ENCODE assay signal across 8 cellular contexts in genomic region chr3:129625071-129625874, GRCh38. TPM values are rescaled to one million over a fixed set of nuclear protein-coding genes. Genes with fewer than 3 reads are reported as not detected.
DNase-seq lines count a peak whose midpoint lies in the region; ATAC-seq and TF ChIP-seq lines count a peak whose summit lies in the region.

No MANE protein-coding gene starts in this region.

- no peaks in the 10 kb centered on the region for H3K27me3 ChIP-seq in Caco-2 (replicated peaks; ENCODE audit: control insufficient read depth, insufficient read depth, low read length)
- H3K27me3 ChIP-seq in duodenal mucosa (ENCODE audit: control insufficient read depth in 1 of 2, insufficient read depth in 2 of 2, low read length in 2 of 2): no peaks in the 10 kb centered on the region

- H3K9me3 Mint-ChIP-seq in Caco-2 (ENCODE audit: unreplicated experiment) (no peaks in the 10 kb centered on the region), osteocyte (ENCODE audit: unreplicated experiment) (no peaks in the 10 kb centered on the region)

- peak overlapping the region; percentile 76 for H3K27ac Mint-ChIP-seq in Caco-2 (ENCODE audit: unreplicated experiment)
- H3K27ac Mint-ChIP-seq in osteocyte (ENCODE audit: unreplicated experiment): peak overlapping the region; percentile 87

- H3K4me1 ChIP-seq in Caco-2: peaks cover 15% of the 10 kb centered on the region
- H3K4me1 ChIP-seq in duodenal mucosa (ENCODE audit: control insufficient read depth in 1 of 2, insufficient read depth in 2 of 2, low read length in 2 of 2): peaks cover 25 to 37% of the 10 kb centered on the region in 2 donors

- BruUV-seq in Caco-2 (replicated peaks; lab: Mats Ljungman, UMichigan): no TSS peak

- DNase-seq in Caco-2 (no peak), LHCN-M2 (ENCODE audit: low read depth) (peak; percentile 49), osteocyte (ENCODE audit: extremely low spot score, unreplicated experiment) (no peak), occipital lobe (lab: John Stamatoyannopoulos, UW) (no peak)

- CTCF ChIA-PET in Caco-2 (lab: Charles Lee): interaction anchor here (0.7 to 3.3 kb wide), 4 partner anchors 67 to 242 kb away, joined by 3 to 38 read pairs (median 11); no protein-coding TSS in a partner anchor

- intact Hi-C loops in Caco-2 (cut with micrococcal nuclease; ENCODE audit: unreplicated experiment): loop anchor here (5.0 kb wide), 1 partner anchor 243 kb away; no protein-coding TSS in a partner anchor

- H3K4me1 Mint-ChIP-seq in Caco-2 (ENCODE audit: low read depth, unreplicated experiment): peaks cover 11% of the 10 kb centered on the region
- H3K4me1 Mint-ChIP-seq in osteocyte (ENCODE audit: unreplicated experiment): peaks cover 71% of the 10 kb centered on the region

- POLR2A ChIA-PET in Caco-2 (lab: Charles Lee): interaction anchor here (0.6 to 0.7 kb wide), 2 partner anchors 19 to 207 kb away, joined by 3 to 6 read pairs; no protein-coding TSS in a partner anchor

- H3K4me3 ChIP-seq in Caco-2 (ENCODE audit: low read depth, low read length) (no peak overlapping the region), duodenal mucosa (ENCODE audit: low read depth in 1 of 2, low read length in 2 of 2) (peak overlapping the region; percentile 16 to 44)

- ATAC-seq in HG02588 (IDR thresholded peaks at IDR 0.05; ENCODE audit: unreplicated experiment) (no peak), HG02870 (IDR thresholded peaks at IDR 0.05; ENCODE audit: unreplicated experiment) (no peak), GM18861 (IDR thresholded peaks at IDR 0.05; ENCODE audit: unreplicated experiment) (no peak)

- H3K4me3 Mint-ChIP-seq in Caco-2 (ENCODE audit: unreplicated experiment) (peak overlapping the region; percentile 97), osteocyte (ENCODE audit: unreplicated experiment) (no peak overlapping the region)

- H3K9me3 ChIP-seq in Caco-2: no peaks in the 10 kb centered on the region
- H3K9me3 ChIP-seq in duodenal mucosa (ENCODE audit: control insufficient read depth in 1 of 2, low read length in 2 of 2): no peaks in the 10 kb centered on the region

- H3K27ac ChIP-seq in duodenal mucosa (ENCODE audit: low read depth, low read length): peak overlapping the region; percentile 66

- H3K36me3 Mint-ChIP-seq in Caco-2 (ENCODE audit: insufficient read depth, unreplicated experiment) (peaks cover 20% of the 10 kb centered on the region), osteocyte (ENCODE audit: unreplicated experiment) (no peaks in the 10 kb centered on the region)

- peak overlapping the region; percentile 39 to 47 for H3K9ac ChIP-seq in duodenal mucosa (ENCODE audit: low read depth in 1 of 2, low read length in 2 of 2)

- H3K36me3 ChIP-seq in Caco-2 (ENCODE audit: control insufficient read depth, insufficient read depth, low read length): no peaks in the 10 kb centered on the region
- no peaks in the 10 kb centered on the region for H3K36me3 ChIP-seq in duodenal mucosa (ENCODE audit: control insufficient read depth in 1 of 2, insufficient read depth in 2 of 2, low read length in 2 of 2)

- TF ChIP-seq CTCF in Caco-2 (IDR thresholded peaks at IDR 0.05; ENCODE audit: insufficient read depth in 1 of 2, low read depth in 1 of 2, low read length in 1 of 2, severe bottlenecking in 1 of 2, unreplicated experiment in 1 of 2) (no peak), osteocyte (IDR thresholded peaks at IDR 0.05) (peak; percentile 12)

- H3K27me3 Mint-ChIP-seq in Caco-2 (ENCODE audit: insufficient read depth, unreplicated experiment) (no peaks in the 10 kb centered on the region), osteocyte (ENCODE audit: unreplicated experiment) (no peaks in the 10 kb centered on the region)

RNA-seq across cellular contexts. Expression of gene PLXND1, which starts 18.8 kb away (rescaled TPM):
- total RNA-seq in Caco-2 (2022) (26.3 and 33.0 TPM in 2 replicates), LHCN-M2 (2014; rRNA removed) (51.3 and 63.2 TPM in 2 replicates), osteocyte (316 and 358 TPM in 2 replicates), occipital lobe (14.3 TPM)
- 73.0 TPM for polyA plus RNA-seq in LHCN-M2 (2012)
